Comparison of ENCODE assay signal across 17 cellular contexts in genomic region chr5:88743231-88743879, GRCh38.
DNase-seq lines count a peak whose midpoint lies in the region; ATAC-seq and FAIRE-seq lines count a peak whose summit lies in the region.
"Had no signal": no experiment of that assay in that cellular context is flagged by ENCODE, and none has a peak within 500 bp of the region (broad histone marks: within the 10 kb centered on the region; RNA-seq: fewer than 3 reads in every experiment).

No MANE protein-coding gene starts in this region.

- intact Hi-C loops in left colon (cut with DNase I, micrococcal nuclease), result no loop called here
- intact Hi-C loops in naive thymus-derived CD4-positive, alpha-beta T cell (cut with micrococcal nuclease), result no loop called here

- H3K27me3 Mint-ChIP-seq in naive thymus-derived CD4-positive, alpha-beta T cell, result peaks cover 0 to 15% (median 9%) of the 10 kb centered on the region in 5 donors

- ATAC-seq in left colon, result peak; percentile 55
- ATAC-seq in naive thymus-derived CD4-positive, alpha-beta T cell, result no peak

- no peaks in the 10 kb centered on the region for H3K9me3 Mint-ChIP-seq in naive thymus-derived CD4-positive, alpha-beta T cell

- H3K36me3 ChIP-seq in naive thymus-derived CD4-positive, alpha-beta T cell (ENCODE audit: control insufficient read depth in 2 of 3, insufficient read depth in 3 of 3, low read length in 3 of 3), result no peaks in the 10 kb centered on the region
- H3K36me3 ChIP-seq: Peyer's patch, vagina had no signal

- no peak for FAIRE-seq in HTR-8/SVneo (lab: Jason Lieb, UNC)
- FAIRE-seq: GM12891 had no signal

- POLR2A ChIA-PET in naive thymus-derived CD4-positive, alpha-beta T cell (lab: Charles Lee), result no interaction called here

- no peak overlapping the region for H3K4me3 Mint-ChIP-seq in naive thymus-derived CD4-positive, alpha-beta T cell

- CTCF ChIA-PET in naive thymus-derived CD4-positive, alpha-beta T cell (lab: Charles Lee), result no interaction called here

- no peaks in the 10 kb centered on the region for H3K4me1 ChIP-seq in naive thymus-derived CD4-positive, alpha-beta T cell (ENCODE audit: control insufficient read depth in 2 of 2, insufficient read depth in 2 of 2, low read length in 2 of 2)
- H3K4me1 ChIP-seq: Peyer's patch, vagina had no signal

- H3K9me3 ChIP-seq in naive thymus-derived CD4-positive, alpha-beta T cell (ENCODE audit: control insufficient read depth in 2 of 3, low read length in 3 of 3), result no peaks in the 10 kb centered on the region
- H3K9me3 ChIP-seq: Peyer's patch, vagina had no signal

- no peak overlapping the region for H3K4me3 ChIP-seq in naive thymus-derived CD4-positive, alpha-beta T cell (ENCODE audit: low read length)
- H3K4me3 ChIP-seq: Peyer's patch, vagina had no signal

- no peaks in the 10 kb centered on the region for H3K36me3 Mint-ChIP-seq in naive thymus-derived CD4-positive, alpha-beta T cell

- no peak overlapping the region for H3K27ac Mint-ChIP-seq in naive thymus-derived CD4-positive, alpha-beta T cell

- H3K4me1 Mint-ChIP-seq in naive thymus-derived CD4-positive, alpha-beta T cell, result no peaks in the 10 kb centered on the region

- H3K27me3 ChIP-seq in naive thymus-derived CD4-positive, alpha-beta T cell (ENCODE audit: control insufficient read depth in 2 of 2, insufficient read depth in 2 of 2, low read length in 2 of 2), result no peaks in the 10 kb centered on the region
- H3K27me3 ChIP-seq: Peyer's patch, vagina had no signal

- no peak overlapping the region for H3K27ac ChIP-seq in naive thymus-derived CD4-positive, alpha-beta T cell (ENCODE audit: low read depth, low read length)
- H3K27ac ChIP-seq: epithelial cell of prostate, Peyer's patch, vagina had no signal

- peak; percentile 9 for DNase-seq in ACHN
- peak; percentile 17 for DNase-seq in HTR-8/SVneo (ENCODE audit: insufficient read length, low spot score)
- peak; percentile 13 for DNase-seq in amniotic epithelial cell (ENCODE audit: low read depth)
- DNase-seq in left colon, result no peak
- DNase-seq in naive thymus-derived CD4-positive, alpha-beta T cell, result no peak
- DNase-seq in SHP77 (lab: John Stamatoyannopoulos, UW), result no peak
- DNase-seq in NCI-H2171 (lab: John Stamatoyannopoulos, UW), result no peak
- no peak for DNase-seq in anterior cingulate cortex (lab: John Stamatoyannopoulos, UW)
- DNase-seq: H7; NCI-H1092; Peyer's patch; stimulated activated CD4-positive, alpha-beta T cell treated with anti-CD3 and anti-CD28 coated beads, Interleukin-4, amount 100 ng/mL, for 24 hours; stimulated activated naive CD4-positive, alpha-beta T cell; T-helper 9 cell had no signal

- in situ Hi-C loops in ACHN (cut with HindIII; ENCODE audit: low pct_ligation_motif_present, low pct_unique_long_range_greater_than_20kb, low sequenced_read_pairs), result no loop called here

Comparison
In these comparisons a context has a peak if more than half of its experiments do, and no peak if none do; other contexts are left out.
1. DNase-seq: peak in ACHN (single experiment), HTR-8/SVneo (single experiment) and amniotic epithelial cell (single experiment); none in left colon (0 of 2), naive thymus-derived CD4-positive, alpha-beta T cell (0 of 9), SHP77 (0 of 2), NCI-H2171 (single experiment) and anterior cingulate cortex (0 of 58).